In genomic region chr2:86617153-86617552, GRCh38 we compare ENCODE assay signal across 16 cellular contexts. TPM values are rescaled to one million over a fixed set of nuclear protein-coding genes. Genes with fewer than 3 reads are reported as not detected.
DNase-seq lines count a peak whose midpoint lies in the region; ATAC-seq and TF ChIP-seq lines count a peak whose summit lies in the region.
"Had no signal": no experiment of that assay in that cellular context is flagged by ENCODE, and none has a peak within 500 bp of the region (broad histone marks: within the 10 kb centered on the region; RNA-seq: fewer than 3 reads in every experiment).

No MANE protein-coding gene starts in this region.

- H2AFZ ChIP-seq in SU-DHL-6 (ENCODE audit: low read depth, low read length, severe bottlenecking), result no peak overlapping the region
- no peak overlapping the region for H2AFZ ChIP-seq in hepatocyte

- 93% methylated on average over 3 of the region's 3 CpGs for WGBS in hepatocyte (ENCODE audit: low lambda C conversion rate, missing lambda C conversion rate)

- H3K79me2 ChIP-seq in SU-DHL-6 (ENCODE audit: insufficient read depth, low read length), result peaks cover 8% of the 10 kb centered on the region
- H3K79me2 ChIP-seq in hepatocyte, result peaks cover 74% of the 10 kb centered on the region

- H3K9me3 ChIP-seq in SU-DHL-6 (ENCODE audit: insufficient read depth, low read length) (no peaks in the 10 kb centered on the region), hepatocyte (ENCODE audit: low read depth) (no peaks in the 10 kb centered on the region)
- H3K9me3 ChIP-seq: BLaER1, ovary, SK-N-SH, tibial nerve had no signal

- H3F3A ChIP-seq in SU-DHL-6 (ENCODE audit: insufficient read depth), result peaks cover 4% of the 10 kb centered on the region; the same call in 1 of the 2 replicates

- H3K9ac ChIP-seq in SU-DHL-6 (ENCODE audit: low read length), result no peak overlapping the region
- H3K9ac ChIP-seq: BLaER1, SK-N-SH had no signal

- no peaks in the 10 kb centered on the region for H3K9me2 ChIP-seq in SU-DHL-6 (replicated peaks; ENCODE audit: insufficient read depth, low read length)
- no peaks in the 10 kb centered on the region for H3K9me2 ChIP-seq in hepatocyte (replicated peaks; ENCODE audit: insufficient read depth)
- H3K9me2 ChIP-seq: SK-N-SH had no signal

- ATAC-seq in GM18511 (IDR thresholded peaks at IDR 0.05; ENCODE audit: unreplicated experiment) (peak; percentile 56), HG02870 (IDR thresholded peaks at IDR 0.05; ENCODE audit: unreplicated experiment) (peak; percentile 58), GM19452 (IDR thresholded peaks at IDR 0.05; ENCODE audit: unreplicated experiment) (no peak), omental fat pad (ENCODE audit: low FRiP score) (no peak)
- ATAC-seq: left lobe of liver; stimulated activated effector memory CD8-positive, alpha-beta T cell treated with anti-CD3 and anti-CD28 coated beads, Interleukin-12 subunit alpha, Interleukin-12 subunit beta, amount 100 ng/mL, for 72 hours had no signal

- DNase-seq in GM20000 (ENCODE audit: low spot score) (peak; percentile 43), hepatocyte (ENCODE audit: low spot score) (no peak), NCI-H226 (no peak), omental fat pad (ENCODE audit: low spot score) (no peak)
- DNase-seq: DMS 273 treated with DMSO at 0.1 percent for 48 hours, NCI-H187 treated with DMSO at 0.1 percent for 48 hours, ovary, SK-N-SH had no signal

- H3K27ac ChIP-seq in SU-DHL-6 (ENCODE audit: low read depth, low read length) (no peak overlapping the region), hepatocyte (no peak overlapping the region)
- H3K27ac ChIP-seq: BLaER1, ovary, tibial nerve had no signal

- H3K27me3 ChIP-seq in SU-DHL-6 (ENCODE audit: low read length), result no peaks in the 10 kb centered on the region
- no peaks in the 10 kb centered on the region for H3K27me3 ChIP-seq in hepatocyte
- H3K27me3 ChIP-seq: BLaER1, ovary, tibial nerve had no signal

- H4K20me1 ChIP-seq in SU-DHL-6 (ENCODE audit: low read depth, low read length) (no peaks in the 10 kb centered on the region), hepatocyte (ENCODE audit: insufficient read depth, poor library complexity, severe bottlenecking) (peaks cover 41% of the 10 kb centered on the region)

- H3K4me2 ChIP-seq in SU-DHL-6 (ENCODE audit: low read depth, low read length, poor library complexity, severe bottlenecking), result peak overlapping the region; percentile 31
- no peak overlapping the region for H3K4me2 ChIP-seq in hepatocyte
- H3K4me2 ChIP-seq: BLaER1, SK-N-SH had no signal

- H3K36me3 ChIP-seq in SU-DHL-6 (ENCODE audit: low read length) (peaks cover 7% of the 10 kb centered on the region; the same call in 1 of the 2 replicates), hepatocyte (replicated peaks; ENCODE audit: insufficient read depth, low read depth) (peaks cover 4% of the 10 kb centered on the region)
- H3K36me3 ChIP-seq: ovary had no signal

- H3K4me1 ChIP-seq in hepatocyte (ENCODE audit: insufficient read depth), result peaks cover 12% of the 10 kb centered on the region

- TF ChIP-seq CTCF in GM20000 (IDR thresholded peaks at IDR 0.05; ENCODE audit: extremely low read depth, missing control alignments), result no peak
- no peak for TF ChIP-seq CTCF in SU-DHL-6 (IDR thresholded peaks at IDR 0.05; ENCODE audit: insufficient read depth, low read length, poor library complexity, severe bottlenecking)
- no peak for TF ChIP-seq CTCF in hepatocyte (IDR thresholded peaks at IDR 0.05; ENCODE audit: poor library complexity)
- TF ChIP-seq CTCF in omental fat pad (IDR thresholded peaks at IDR 0.05), result no peak

- H3K4me3 ChIP-seq in SU-DHL-6 (ENCODE audit: insufficient read depth, low read length, poor library complexity, severe bottlenecking) (no peak overlapping the region), hepatocyte (no peak overlapping the region)
- H3K4me3 ChIP-seq: BLaER1, ovary, tibial nerve had no signal

RNA-seq across cellular contexts. Expression of gene RNF103, which starts 6.5 kb away (rescaled TPM):
- 57.0 and 59.4 TPM in 2 replicates for total RNA-seq in hepatocyte
- 35.3 and 39.5 TPM in 2 replicates for polyA plus RNA-seq in hepatocyte
- total RNA-seq in omental fat pad, result 10 to 100 TPM; 22.7 to 41.0 (median 28.2) TPM

RNA-seq across cellular contexts. Expression of gene CHMP3, which starts 53.9 kb away (rescaled TPM):
- 57.0 and 68.0 TPM in 2 replicates for total RNA-seq in hepatocyte
- polyA plus RNA-seq in hepatocyte, result 74.4 and 75.5 TPM in 2 replicates
- total RNA-seq in omental fat pad, result 100 to 1,000 TPM in 2 of 4 donors, 10 to 100 TPM in 2; 80.2 to 146 (median 111) TPM

Comparison
In these comparisons a context has a peak if more than half of its experiments do, and no peak if none do; other contexts are left out.
1. ATAC-seq: peak in GM18511 (single experiment) and HG02870 (single experiment); none in GM19452 (single experiment) and omental fat pad (single experiment).